Comparison of ENCODE assay signal across 8 cellular contexts in the genomic region with DNA sequence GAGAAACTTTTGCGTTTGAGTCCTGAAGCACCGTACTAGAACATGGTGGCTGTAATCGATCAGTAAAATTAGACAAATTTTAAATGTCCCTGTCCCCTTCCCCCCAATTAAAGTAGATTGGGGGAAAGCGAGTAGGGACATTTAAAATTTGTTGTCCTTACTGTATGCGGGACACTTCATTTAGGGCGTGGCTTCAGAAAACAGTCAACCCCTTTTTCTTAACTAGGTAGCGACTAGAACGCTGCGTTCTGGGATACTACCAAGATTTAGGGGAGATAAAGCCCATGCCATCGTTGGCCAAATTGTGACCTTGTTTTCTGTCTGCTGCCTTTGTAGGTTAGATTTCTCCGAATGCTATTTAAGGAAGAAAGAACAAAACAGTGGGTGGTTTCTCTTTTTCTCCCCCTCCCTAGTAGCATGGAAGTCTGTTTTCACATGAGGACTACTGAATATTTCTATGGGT. TPM values are rescaled to one million over a fixed set of nuclear protein-coding genes. Genes with fewer than 3 reads are reported as not detected.
DNase-seq lines count a peak whose midpoint lies in the region; ATAC-seq, FAIRE-seq and TF ChIP-seq lines count a peak whose summit lies in the region.

No MANE protein-coding gene starts in this region.

- peaks cover 9% of the 10 kb centered on the region for H3K27me3 Mint-ChIP-seq in neural progenitor cell (ENCODE audit: insufficient read depth, low read depth)

- no peak for TF ChIP-seq CTCF in neural progenitor cell (IDR thresholded peaks at IDR 0.05)

- no peak overlapping the region for H2AFZ ChIP-seq in neural progenitor cell (replicated peaks)

- H3K4me3 Mint-ChIP-seq in neural progenitor cell = peak overlapping the region; percentile 98

- H3K27ac Mint-ChIP-seq in neural progenitor cell = peak overlapping the region; percentile 30

- peaks cover 75% of the 10 kb centered on the region for H3K79me2 ChIP-seq in neural progenitor cell (ENCODE audit: low read depth)

- peaks cover 56% of the 10 kb centered on the region for H3F3A ChIP-seq in neural progenitor cell (ENCODE audit: low read depth)

- H3K27me3 ChIP-seq in ectodermal cell (ENCODE audit: control insufficient read depth, insufficient read depth, low read length, poor library complexity, severe bottlenecking) (no peaks in the 10 kb centered on the region), neural progenitor cell (no peaks in the 10 kb centered on the region)

- H3K4me3 ChIP-seq in ectodermal cell (ENCODE audit: insufficient read depth, low read depth, low read length) = peak overlapping the region; percentile 85
- H3K4me3 ChIP-seq in neural progenitor cell = peak overlapping the region; percentile 100

- peaks cover 9% of the 10 kb centered on the region for H3K36me3 Mint-ChIP-seq in neural progenitor cell

- DNase-seq in NCI-H2227 (lab: John Stamatoyannopoulos, UW; ENCODE audit: unreplicated experiment) (peak; percentile 5), NCI-H2227 treated with DMSO at 0.1 percent for 48 hours (lab: John Stamatoyannopoulos, UW) (no peak), OCI-M1 (lab: John Stamatoyannopoulos, UW) (peak; percentile 77), neural progenitor cell (ENCODE audit: low spot score) (peak; percentile 47), H4 (ENCODE audit: low spot score) (no peak), GM19239 (ENCODE audit: insufficient read length, low spot score) (no peak)

- H3K36me3 ChIP-seq in ectodermal cell (ENCODE audit: control insufficient read depth, insufficient read depth, low read length) = peaks cover 16% of the 10 kb centered on the region
- H3K36me3 ChIP-seq in neural progenitor cell = peaks cover 24% of the 10 kb centered on the region

- peaks cover 16% of the 10 kb centered on the region for H3K4me1 ChIP-seq in ectodermal cell (ENCODE audit: control insufficient read depth, insufficient read depth, low read length)
- H3K4me1 ChIP-seq in neural progenitor cell = peaks cover 41% of the 10 kb centered on the region

- H3K9ac ChIP-seq in neural progenitor cell = peak overlapping the region; percentile 92

- FAIRE-seq in GM19239 (lab: Jason Lieb, UNC) = no peak

- H3K9me3 ChIP-seq in ectodermal cell (ENCODE audit: control insufficient read depth, low read length) (no peaks in the 10 kb centered on the region), neural progenitor cell (ENCODE audit: low read depth) (no peaks in the 10 kb centered on the region)

- 0% methylated on average over 11 of the region's 11 CpGs for WGBS in ectodermal cell, 2 experiments

- no peaks in the 10 kb centered on the region for H3K9me3 Mint-ChIP-seq in neural progenitor cell

- H4K20me1 ChIP-seq in neural progenitor cell (ENCODE audit: low read depth) = peaks cover 58% of the 10 kb centered on the region

- H3K4me2 ChIP-seq in neural progenitor cell = peak overlapping the region; percentile 80

- no peak for ATAC-seq in HG03432 (IDR thresholded peaks at IDR 0.05; ENCODE audit: unreplicated experiment)

- H3K27ac ChIP-seq in ectodermal cell (ENCODE audit: insufficient read depth, low read depth, low read length, poor library complexity, severe bottlenecking) (peak overlapping the region; percentile 48), neural progenitor cell (peak overlapping the region; percentile 98)

- H3K4me1 Mint-ChIP-seq in neural progenitor cell = peaks cover 45% of the 10 kb centered on the region

RNA-seq across cellular contexts. Expression of a gene that starts 1.2 kb away (rescaled TPM):
- polyA plus RNA-seq in ectodermal cell (2013, experiment 1 of 4) = 347 TPM
- 291 TPM for polyA plus RNA-seq in ectodermal cell (2013, experiment 2 of 4)
- 372 TPM for polyA plus RNA-seq in ectodermal cell (2013, experiment 3 of 4)
- 354 TPM for polyA plus RNA-seq in ectodermal cell (2013, experiment 4 of 4)
- total RNA-seq in neural progenitor cell (ENCODE audit: low replicate concordance) = 693 and 741 TPM in 2 replicates
- total RNA-seq in H4 (2014; rRNA removed; shearing (Covaris generic)) = 581 and 614 TPM in 2 replicates

RNA-seq across cellular contexts. Expression of a gene that starts 6.1 kb away (rescaled TPM):
- polyA plus RNA-seq in ectodermal cell (2013, experiment 1 of 4) = 61.5 TPM
- 65.2 TPM for polyA plus RNA-seq in ectodermal cell (2013, experiment 2 of 4)
- polyA plus RNA-seq in ectodermal cell (2013, experiment 3 of 4) = 48.6 TPM
- 55.0 TPM for polyA plus RNA-seq in ectodermal cell (2013, experiment 4 of 4)
- total RNA-seq in neural progenitor cell (ENCODE audit: low replicate concordance) = 90.0 and 118 TPM in 2 replicates
- 14.1 and 18.7 TPM in 2 replicates for total RNA-seq in H4 (2014; rRNA removed; shearing (Covaris generic))

Comparison
In these comparisons a context has a peak if more than half of its experiments do, and no peak if none do; other contexts are left out.
1. DNase-seq: peak in NCI-H2227 (single experiment), OCI-M1 (single experiment) and neural progenitor cell (single experiment); none in NCI-H2227 treated with DMSO at 0.1 percent for 48 hours (single experiment), H4 (single experiment) and GM19239 (single experiment).